16 cellular contexts compared by ENCODE assay signal in genomic region chr4:119343293-119343692, GRCh38. TPM values are rescaled to one million over a fixed set of nuclear protein-coding genes. Genes with fewer than 3 reads are reported as not detected.
"Had no signal": no experiment of that assay in that cellular context is flagged by ENCODE, and none has a peak within 500 bp of the region (broad histone marks: within the 10 kb centered on the region; RNA-seq: fewer than 3 reads in every experiment).

No MANE protein-coding gene starts in this region.

RNA-seq across cellular contexts. Expression of gene FABP2, which starts 21.4 kb away (rescaled TPM):
- total RNA-seq: activated naive CD4-positive, alpha-beta T cell treated with anti-CD3 and anti-CD28 coated beads for 36 hours; activated naive CD4-positive, alpha-beta T cell treated with anti-CD3 and anti-CD28 coated beads, Interleukin-2, amount 50 U/mL, for 72 hours; activated naive CD8-positive, alpha-beta T cell treated with anti-CD3 and anti-CD28 coated beads for 36 hours; activated T-cell treated with anti-CD3 and anti-CD28 coated beads, Interleukin-2, amount 50 U/mL, for 4 hours; activated T-cell treated with anti-CD3 and anti-CD28 coated beads, Interleukin-2, amount 50 U/mL, for 72 hours; activated T-helper 1 cell treated with anti-CD3 and anti-CD28 coated beads, Interleukin-12 subunit alpha, Interleukin-12 subunit beta, Interleukin-2, Interleukin-4 antibody, amounts not matched to agents 30 ng/mL and 10 ng/mL and 1 ng/mL, durations not matched to agents 14 hours and 24 hours and 36 hours; activated T-helper 17 cell treated with anti-CD3 and anti-CD28 coated beads, Interleukin-2, amount 50 U/mL, for 72 hours; activated T-helper 2 cell treated with anti-CD3 and anti-CD28 coated beads, Interferon-gamma antibody, Interleukin-2, Interleukin-4, amounts not matched to agents 10 μg/mL and 5 μg/mL and 100 μg/mL, durations not matched to agents 14 hours and 24 hours and 36 hours; aorta; ascending aorta; astrocyte; body of pancreas; breast epithelium; bronchial epithelial cell; cerebellum; chondrocyte had no signal
